Comparison of ENCODE assay signal across 7 cellular contexts in genomic region chr17:82536220-82537201, GRCh38. TPM values are rescaled to one million over a fixed set of nuclear protein-coding genes. Genes with fewer than 3 reads are reported as not detected.
DNase-seq lines count a peak whose midpoint lies in the region; ATAC-seq and TF ChIP-seq lines count a peak whose summit lies in the region.

No MANE protein-coding gene starts in this region.

- no peak for ATAC-seq in GM18873 (IDR thresholded peaks at IDR 0.05; ENCODE audit: low FRiP score, unreplicated experiment)
- ATAC-seq in GM18858 (IDR thresholded peaks at IDR 0.05; ENCODE audit: unreplicated experiment) = no peak

- H3K4me1 ChIP-seq in KMS-11 (ENCODE audit: low read depth, poor library complexity, severe bottlenecking) (peaks cover 37% of the 10 kb centered on the region), ascending aorta (peaks cover 4 to 58% of the 10 kb centered on the region in 2 donors), iPS-20b (ENCODE audit: insufficient read depth, low read length) (peaks cover 12% of the 10 kb centered on the region)

- H3K27ac ChIP-seq in KMS-11 = peak overlapping the region; percentile 9; the same call in 1 of the 2 replicates
- peak overlapping the region; percentile 93 to 95 for H3K27ac ChIP-seq in ascending aorta
- peak overlapping the region; percentile 30 for H3K27ac ChIP-seq in iPS-20b (ENCODE audit: low read length)

- intact Hi-C loops in ascending aorta (cut with DNase I) = loop anchor here (2.0 kb wide), 2 partner anchors 16 to 18 kb away; partner anchors contain the start of gene FOXK2

- H3K9me3 ChIP-seq in ascending aorta = no peaks in the 10 kb centered on the region
- H3K9me3 ChIP-seq in iPS-20b (ENCODE audit: insufficient read depth, low read depth, low read length) = no peaks in the 10 kb centered on the region

- DNase-seq in ascending aorta (ENCODE audit: low spot score in 2 of 2) = peak in 1 of 2 donors; percentile 76
- peak; percentile 79 for DNase-seq in stromal cell of bone marrow (ENCODE audit: low read depth)
- no peak for DNase-seq in DMS53 (lab: John Stamatoyannopoulos, UW)

- H3K27me3 ChIP-seq in KMS-11 (ENCODE audit: insufficient read depth, low read depth) = no peaks in the 10 kb centered on the region
- no peaks in the 10 kb centered on the region for H3K27me3 ChIP-seq in ascending aorta
- H3K27me3 ChIP-seq in iPS-20b (ENCODE audit: insufficient read depth, low read length) = no peaks in the 10 kb centered on the region

- no peak for TF ChIP-seq CTCF in KMS-11 (conservative IDR thresholded peaks at IDR 0.05; ENCODE audit: low read depth, low read length)
- no peak for TF ChIP-seq CTCF in ascending aorta (IDR thresholded peaks at IDR 0.05)

- H3K4me3 ChIP-seq in KMS-11 (IDR thresholded peaks at IDR 0.05; ENCODE audit: insufficient read depth, low read depth, low read length) (no peak overlapping the region), ascending aorta (peak overlapping the region; percentile 37 to 43), iPS-20b (ENCODE audit: low read length) (no peak overlapping the region)

- H3K36me3 ChIP-seq in KMS-11 (ENCODE audit: insufficient read depth) = no peaks in the 10 kb centered on the region
- no peaks in the 10 kb centered on the region for H3K36me3 ChIP-seq in ascending aorta
- H3K36me3 ChIP-seq in iPS-20b (ENCODE audit: insufficient read depth, low read depth, low read length) = no peaks in the 10 kb centered on the region

- H3K4me2 ChIP-seq in KMS-11 = no peak overlapping the region

- H3K9ac ChIP-seq in KMS-11 (no peak overlapping the region), iPS-20b (ENCODE audit: low read depth, low read length) (peak overlapping the region; percentile 45; the same call in 1 of the 2 replicates)

- peaks cover 76% of the 10 kb centered on the region for H4K20me1 ChIP-seq in KMS-11 (ENCODE audit: insufficient read depth)

- peaks cover 100% of the 10 kb centered on the region for H3K79me2 ChIP-seq in KMS-11 (ENCODE audit: insufficient read depth, low read depth)

- H2AFZ ChIP-seq in KMS-11 (ENCODE audit: low read depth) = no peak overlapping the region

RNA-seq across cellular contexts. Expression of gene FOXK2, which starts 17.0 kb away (rescaled TPM):
- total RNA-seq in ascending aorta = 131 TPM

Comparison
In these comparisons a context has a peak if more than half of its experiments do, and no peak if none do; other contexts are left out.
1. H3K27ac ChIP-seq: peak in every context shown above with its lines; median percentile 94 in ascending aorta; 30 in iPS-20b; 9 in KMS-11.
2. H3K4me3 ChIP-seq: peak in ascending aorta (2 of 2); none in KMS-11 (single experiment) and iPS-20b (single experiment).